In genomic region chr10:101062231-101063161, GRCh38 we compare ENCODE assay signal across 8 cellular contexts. TPM values are rescaled to one million over a fixed set of nuclear protein-coding genes. Genes with fewer than 3 reads are reported as not detected.
DNase-seq lines count a peak whose midpoint lies in the region; ATAC-seq, FAIRE-seq and TF ChIP-seq lines count a peak whose summit lies in the region.

No MANE protein-coding gene starts in this region.

- no peaks in the 10 kb centered on the region for H3K9me3 ChIP-seq in PC-3 (ENCODE audit: low read length)
- H3K9me3 ChIP-seq in right atrium auricular region: no peaks in the 10 kb centered on the region
- H3K9me3 ChIP-seq in gastrocnemius medialis: no peaks in the 10 kb centered on the region

- intact Hi-C loops in Calu3 (cut with micrococcal nuclease; ENCODE audit: unreplicated experiment) (no loop called here), PC-3 (cut with micrococcal nuclease) (no loop called here), gastrocnemius medialis (cut with DNase I; ENCODE audit: low total_unique reads) (loop anchor here (5.0 kb wide), 1 partner anchor 150 kb away; the partner anchor contains the start of gene SLF2)

- H3K27ac Mint-ChIP-seq in Calu3 (ENCODE audit: unreplicated experiment): no peak overlapping the region

- H4K20me1 ChIP-seq in PC-3 (ENCODE audit: low read length): no peaks in the 10 kb centered on the region

- H3K9me2 ChIP-seq in PC-3 (replicated peaks; ENCODE audit: low read length): no peaks in the 10 kb centered on the region

- DNase-seq in Calu3 (peak; percentile 66), PC-3 (peak; percentile 65), right atrium auricular region (ENCODE audit: low spot score) (no peak), gastrocnemius medialis (peak in 1 of 2 donors; percentile 40), H54 (ENCODE audit: insufficient read length, low spot score) (no peak)
- DNase-seq in activated naive CD4-positive, alpha-beta T cell treated with anti-CD3 and anti-CD28 coated beads, Interleukin-2, amount 50 U/mL, for 16 hours: peak; percentile 66

- no peak for FAIRE-seq in H54 (lab: Jason Lieb, UNC)

- in situ Hi-C loops in gastrocnemius medialis (cut with MboI; ENCODE audit: low sequenced_read_pairs in 4 of 4): no loop called here

- BruUV-seq in Calu3 (replicated peaks; lab: Mats Ljungman, UMichigan): no TSS peak
- no TSS peak for BruUV-seq in PC-3 (replicated peaks; lab: Mats Ljungman, UMichigan)

- H3K27me3 ChIP-seq in PC-3 (ENCODE audit: low read length) (no peaks in the 10 kb centered on the region), right atrium auricular region (no peaks in the 10 kb centered on the region), gastrocnemius medialis (peaks cover 12 to 21% (median 17%) of the 10 kb centered on the region in 3 donors)

- peak overlapping the region; percentile 87 for H3K4me3 ChIP-seq in PC-3 (ENCODE audit: low read length)
- H3K4me3 ChIP-seq in right atrium auricular region: peak overlapping the region; percentile 9 to 72
- H3K4me3 ChIP-seq in gastrocnemius medialis: peak overlapping the region; percentile 79 to 94 (median 88)

- H3K4me2 ChIP-seq in PC-3 (ENCODE audit: low read length): peak overlapping the region; percentile 88

- CTCF ChIA-PET in Calu3 (lab: Charles Lee) (interaction anchor here (1.1 to 1.5 kb wide), 2 partner anchors 21 to 33 kb away, joined by 3 to 7 read pairs; no protein-coding TSS in a partner anchor), PC-3 (lab: Charles Lee) (no interaction called here)

- H3K4me3 Mint-ChIP-seq in Calu3 (ENCODE audit: low read depth, unreplicated experiment): peak overlapping the region; percentile 86

- no peaks in the 10 kb centered on the region for H3K9me3 Mint-ChIP-seq in Calu3 (ENCODE audit: low read depth, unreplicated experiment)

- H3F3A ChIP-seq in PC-3 (ENCODE audit: low read length, unreplicated experiment): no peaks in the 10 kb centered on the region

- H3K27ac ChIP-seq in PC-3 (ENCODE audit: low read length) (peak overlapping the region; percentile 85), right atrium auricular region (peak overlapping the region; percentile 97 to 98), gastrocnemius medialis (peak overlapping the region; percentile 93 to 99 (median 98))

- H3K36me3 Mint-ChIP-seq in Calu3 (ENCODE audit: insufficient read depth, unreplicated experiment): peaks cover 33% of the 10 kb centered on the region

- TF ChIP-seq POLR2A in gastrocnemius medialis (IDR thresholded peaks at IDR 0.05): no peak
- TF ChIP-seq POLR2A in H54 (IDR thresholded peaks at IDR 0.05; ENCODE audit: low read depth, low read length): no peak

- H3K4me1 ChIP-seq in PC-3 (ENCODE audit: insufficient read depth, low read length): peaks cover 44% of the 10 kb centered on the region
- peaks cover 0 to 69% of the 10 kb centered on the region in 2 donors for H3K4me1 ChIP-seq in right atrium auricular region
- peaks cover 50 to 54% of the 10 kb centered on the region in 2 donors for H3K4me1 ChIP-seq in gastrocnemius medialis

- peak; percentile 29 for ATAC-seq in HG02678 (IDR thresholded peaks at IDR 0.05; ENCODE audit: unreplicated experiment)
- ATAC-seq in PC-3: peak; percentile 5; the same call in 1 of the 2 replicates
- ATAC-seq in gastrocnemius medialis: no peak
- ATAC-seq in HG03159 (IDR thresholded peaks at IDR 0.05; ENCODE audit: unreplicated experiment): no peak

- no peaks in the 10 kb centered on the region for H3K27me3 Mint-ChIP-seq in Calu3 (ENCODE audit: unreplicated experiment)

- H3K4me1 Mint-ChIP-seq in Calu3 (ENCODE audit: low read depth, unreplicated experiment): peaks cover 26% of the 10 kb centered on the region

- peak overlapping the region; percentile 97 for H3K9ac ChIP-seq in PC-3 (ENCODE audit: low read length)

- H3K79me2 ChIP-seq in PC-3 (ENCODE audit: low read length): peaks cover 58% of the 10 kb centered on the region

- H3K36me3 ChIP-seq in PC-3 (ENCODE audit: low read depth, low read length) (no peaks in the 10 kb centered on the region), right atrium auricular region (no peaks in the 10 kb centered on the region), gastrocnemius medialis (no peaks in the 10 kb centered on the region)

- H2AFZ ChIP-seq in PC-3 (ENCODE audit: low read length): peak overlapping the region; percentile 88

- TF ChIP-seq CTCF in Calu3 (IDR thresholded peaks at IDR 0.05; ENCODE audit: unreplicated experiment) (no peak), PC-3 (conservative IDR thresholded peaks at IDR 0.05; ENCODE audit: low read depth, low read length) (peak; percentile 56), right atrium auricular region (IDR thresholded peaks at IDR 0.05) (peak; percentile 48 to 81), gastrocnemius medialis (IDR thresholded peaks at IDR 0.05 in 4 of 5, conservative IDR thresholded peaks at IDR 0.05 in 1 of 5) (peak; percentile 43 to 70 (median 56))

- POLR2A ChIA-PET in PC-3 (lab: Charles Lee; ENCODE audit: unreplicated experiment): no interaction called here

RNA-seq across cellular contexts. Expression of gene KAZALD1, which starts 0.7 kb away (rescaled TPM):
- 1.7 and 1.8 TPM in 2 replicates for total RNA-seq in Calu3 (2022)
- 24.9 and 25.1 TPM in 2 replicates for total RNA-seq in PC-3 (2014; rRNA removed)
- total RNA-seq in right atrium auricular region: 1 to 10 TPM; 7.0 to 7.5 TPM
- 1 to 10 TPM; 1.7 to 3.6 (median 2.2) TPM for total RNA-seq in gastrocnemius medialis

RNA-seq across cellular contexts. Expression of gene SFXN3, which starts 31.5 kb away (rescaled TPM):
- total RNA-seq in Calu3 (2022) (27.5 and 37.7 TPM in 2 replicates), PC-3 (2014; rRNA removed) (46.7 and 63.7 TPM in 2 replicates), right atrium auricular region (10 to 100 TPM; 16.4 to 42.9 TPM), gastrocnemius medialis (1 to 10 TPM; 4.2 to 9.5 (median 7.0) TPM)

RNA-seq across cellular contexts. Expression of gene PDZD7, which starts 31.6 kb away (rescaled TPM):
- total RNA-seq in Calu3 (2022) (1.2 and 1.3 TPM in 2 replicates), PC-3 (2014; rRNA removed) (2.5 and 2.8 TPM in 2 replicates), right atrium auricular region (1 to 10 TPM in 1 of 2 donors, under 1 TPM in 1; 0.59 to 1.3 TPM), gastrocnemius medialis (under 1 TPM in 1 of 4 donors, not detected in 3; 0.11 TPM)

Comparison
In these comparisons a context has a peak if more than half of its experiments do, and no peak if none do; other contexts are left out.
1. DNase-seq: peak in Calu3 (single experiment), PC-3 (single experiment) and activated naive CD4-positive, alpha-beta T cell treated with anti-CD3 and anti-CD28 coated beads, Interleukin-2, amount 50 U/mL, for 16 hours (single experiment); none in right atrium auricular region (single experiment) and H54 (single experiment).
2. ATAC-seq: peak in HG02678 (single experiment) and PC-3 (single experiment); none in gastrocnemius medialis (0 of 2) and HG03159 (single experiment).
3. Peak in every context shown above with its lines, with median percentiles within 50 percentile points of each other: H3K27ac ChIP-seq and H3K4me3 ChIP-seq.